11 cellular contexts compared by ENCODE assay signal in the genomic region with DNA sequence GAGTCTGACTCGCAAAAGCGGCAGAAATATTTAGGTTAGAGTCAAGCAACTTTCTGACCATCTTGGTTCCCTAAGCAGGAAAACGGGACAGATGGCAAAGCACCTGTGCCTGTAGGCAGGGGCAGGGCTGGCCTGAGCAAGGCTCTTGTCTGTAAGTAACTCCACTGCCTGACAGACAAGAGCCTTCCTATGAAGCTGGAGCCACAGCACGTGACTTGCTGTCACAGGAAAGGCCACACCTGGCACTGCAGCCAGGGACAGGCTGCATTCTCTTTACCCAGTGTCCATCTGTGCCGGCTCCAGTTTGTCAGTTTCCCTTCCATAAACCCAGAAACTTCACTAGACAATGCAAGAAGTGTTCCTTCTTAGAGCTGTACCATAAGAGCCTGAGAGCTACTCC.
DNase-seq lines count a peak whose midpoint lies in the region; ATAC-seq, FAIRE-seq and TF ChIP-seq lines count a peak whose summit lies in the region.
"Had no signal": no experiment of that assay in that cellular context is flagged by ENCODE, and none has a peak within 500 bp of the region (broad histone marks: within the 10 kb centered on the region; RNA-seq: fewer than 3 reads in every experiment).

No MANE protein-coding gene starts in this region.

- peak; percentile 73 to 79 for ATAC-seq in gastrocnemius medialis

- H3K4me1 ChIP-seq in gastrocnemius medialis: peaks cover 7% of the 10 kb centered on the region in 2 donors
- H3K4me1 ChIP-seq in kidney (ENCODE audit: control insufficient read depth in 1 of 2, insufficient read depth in 1 of 2, low read depth in 1 of 2, low read length in 2 of 2): peaks cover 3 to 6% of the 10 kb centered on the region in 2 donors

- H3K27me3 ChIP-seq in gastrocnemius medialis: no peaks in the 10 kb centered on the region
- H3K27me3 ChIP-seq: ascending aorta had no signal

- peak overlapping the region in 2 of 4 donors; percentile 21 to 44 for H3K27ac ChIP-seq in gastrocnemius medialis
- no peak overlapping the region for H3K27ac ChIP-seq in kidney (ENCODE audit: low read depth in 2 of 2, low read length in 2 of 2)
- H3K27ac ChIP-seq: ascending aorta had no signal

- peaks cover 15% of the 10 kb centered on the region for H3K36me3 Mint-ChIP-seq in glutamatergic neuron (ENCODE audit: unreplicated experiment)

- H3K36me3 ChIP-seq in gastrocnemius medialis: no peaks in the 10 kb centered on the region
- H3K36me3 ChIP-seq in kidney (ENCODE audit: control insufficient read depth in 1 of 2, insufficient read depth in 2 of 2, low read length in 2 of 2): peaks cover 9 to 21% of the 10 kb centered on the region in 2 donors

- DNase-seq in SHP77 (lab: John Stamatoyannopoulos, UW): peak; percentile 18 to 30
- DNase-seq in SHP77 treated with DMSO at 0.1 percent for 48 hours (lab: John Stamatoyannopoulos, UW): no peak
- DNase-seq in SW480 (ENCODE audit: low spot score): peak; percentile 9
- DNase-seq in glutamatergic neuron: no peak
- peak; percentile 40 to 51 for DNase-seq in gastrocnemius medialis
- no peak for DNase-seq in HTR-8/SVneo (ENCODE audit: insufficient read length, low spot score)
- no peak for DNase-seq in NK-92 (lab: John Stamatoyannopoulos, UW; ENCODE audit: unreplicated experiment)
- no peak for DNase-seq in kidney
- DNase-seq: activated CD8-positive, alpha-beta memory T cell treated with anti-CD3 and anti-CD28 coated beads for 24 hours; NCI-H187 had no signal

- H3K4me3 ChIP-seq in gastrocnemius medialis (no peak overlapping the region), kidney (ENCODE audit: low read length in 2 of 2) (no peak overlapping the region)
- H3K4me3 ChIP-seq: ascending aorta had no signal

- peaks cover 27% of the 10 kb centered on the region for H3K4me1 Mint-ChIP-seq in glutamatergic neuron (ENCODE audit: low read depth, unreplicated experiment)

- TF ChIP-seq POLR2A in gastrocnemius medialis (IDR thresholded peaks at IDR 0.05): no peak

- peaks cover 8% of the 10 kb centered on the region for H3K9me3 Mint-ChIP-seq in glutamatergic neuron (ENCODE audit: unreplicated experiment)

- FAIRE-seq in HTR-8/SVneo (lab: Jason Lieb, UNC) (no peak), kidney (lab: Jason Lieb, UNC) (no peak)

- peaks cover 16% of the 10 kb centered on the region for H3K27me3 Mint-ChIP-seq in glutamatergic neuron (ENCODE audit: unreplicated experiment)

- no peak overlapping the region for H3K4me3 Mint-ChIP-seq in glutamatergic neuron (ENCODE audit: unreplicated experiment)

- H3K27ac Mint-ChIP-seq in glutamatergic neuron (ENCODE audit: unreplicated experiment): peak overlapping the region; percentile 76

- in situ Hi-C loops in gastrocnemius medialis (cut with MboI; ENCODE audit: low sequenced_read_pairs in 4 of 4): loop anchor here in 2 of 4 donors (25.0 kb wide), 1 partner anchor 226 kb away; no protein-coding TSS in a partner anchor

- intact Hi-C loops in gastrocnemius medialis (cut with DNase I; ENCODE audit: low total_unique reads) (loop anchor here (10.0 kb wide), 1 partner anchor 243 kb away; a partner anchor contains a TSS), kidney (cut with DNase I) (no loop called here)

- H3K9me3 ChIP-seq in gastrocnemius medialis (no peaks in the 10 kb centered on the region), kidney (ENCODE audit: control insufficient read depth in 1 of 2, low read length in 2 of 2) (no peaks in the 10 kb centered on the region)
- H3K9me3 ChIP-seq: ascending aorta had no signal

- no peak for TF ChIP-seq CTCF in glutamatergic neuron (IDR thresholded peaks at IDR 0.05; ENCODE audit: partially characterized antibody, unreplicated experiment)
- no peak for TF ChIP-seq CTCF in gastrocnemius medialis (IDR thresholded peaks at IDR 0.05 in 4 of 5, conservative IDR thresholded peaks at IDR 0.05 in 1 of 5)
- no peak for TF ChIP-seq CTCF in kidney (IDR thresholded peaks at IDR 0.05; ENCODE audit: borderline replicate concordance, extremely low read depth, insufficient read depth)

- H3K9ac ChIP-seq in kidney (ENCODE audit: low read length in 2 of 2): no peak overlapping the region

Comparison
In these comparisons a context has a peak if more than half of its experiments do, and no peak if none do; other contexts are left out.
1. DNase-seq: peak in SHP77 (2 of 2), SW480 (single experiment) and gastrocnemius medialis (2 of 2); none in SHP77 treated with DMSO at 0.1 percent for 48 hours (single experiment), glutamatergic neuron (single experiment), HTR-8/SVneo (single experiment), NK-92 (single experiment) and kidney (single experiment).